Comparison of ENCODE assay signal across 8 cellular contexts in genomic region chr22:42615092-42615859, GRCh38. TPM values are rescaled to one million over a fixed set of nuclear protein-coding genes. Genes with fewer than 3 reads are reported as not detected.
A peak's percentile ranks its signal among the peaks of the same experiment; 100 is the strongest.
DNase-seq lines count a peak whose midpoint lies in the region; ATAC-seq, FAIRE-seq and TF ChIP-seq lines count a peak whose summit lies in the region.

No MANE protein-coding gene starts in this region.

- TF ChIP-seq POLR2A in A549 (IDR thresholded peaks at IDR 0.05; ENCODE audit: low read length) (peak; percentile 100), spleen (IDR thresholded peaks at IDR 0.05) (peak; percentile 83 to 96 (median 92))

- peak overlapping the region; percentile 91 to 98 for H3K27ac ChIP-seq in A549
- peak overlapping the region; percentile 97 for H3K27ac ChIP-seq in VCaP
- H3K27ac ChIP-seq in spleen: peak overlapping the region; percentile 90 to 99 (median 98)

- peaks cover 8% of the 10 kb centered on the region for H3K36me3 ChIP-seq in bronchial epithelial cell (ENCODE audit: control insufficient read depth, insufficient read depth, low read length)
- peaks cover 0 to 44% (median 21%) of the 10 kb centered on the region in 6 donors for H3K36me3 ChIP-seq in spleen

- H3K4me2 ChIP-seq in A549: peak overlapping the region; percentile 82

- H3K9me3 ChIP-seq in A549 (no peaks in the 10 kb centered on the region), spleen (no peaks in the 10 kb centered on the region)

- 1% methylated on average over 34 of the region's 35 CpGs for WGBS in A549 (ENCODE audit: missing lambda C conversion rate)
- 0 to 1% (median 0%) methylated on average over 35 of the region's 35 CpGs for WGBS in spleen, 5 donors

- POLR2A ChIA-PET in A549 (lab: Yijun Ruan, JAX): interaction anchor here (0.6 to 2.0 kb wide), 12 partner anchors 9 to 475 kb away, joined by 3 to 13 read pairs (median 4); partner anchors contain the start of genes CYB5R3 and PACSIN2

- TF ChIP-seq RAD21 in A549 (conservative IDR thresholded peaks at IDR 0.05 in 1 of 2, IDR thresholded peaks at IDR 0.05 in 1 of 2): no peak; a peak in 1 of 5 replicates

- FAIRE-seq in A549 (lab: Jason Lieb, UNC) (no peak), bronchial epithelial cell (lab: Jason Lieb, UNC) (peak; percentile 97)

- H3K4me3 ChIP-seq in A549 (peak overlapping the region; percentile 93), bronchial epithelial cell (ENCODE audit: low read depth, low read length) (peak overlapping the region; percentile 71), spleen (peak overlapping the region; percentile 1 to 91 (median 66))

- intact Hi-C loops in spleen (cut with DNase I; ENCODE audit: low total_unique reads): no loop called here

- TF ChIP-seq CTCF in A549 (IDR thresholded peaks at IDR 0.05) (no peak), VCaP (conservative IDR thresholded peaks at IDR 0.05) (no peak), bronchial epithelial cell (IDR thresholded peaks at IDR 0.05; ENCODE audit: insufficient read depth, low read length, severe bottlenecking) (no peak), spleen (IDR thresholded peaks at IDR 0.05 in 8 of 11, conservative IDR thresholded peaks at IDR 0.05 in 3 of 11) (no peak)

- H3K4me1 ChIP-seq in A549 (peaks cover 24% of the 10 kb centered on the region), spleen (peaks cover 34 to 67% (median 56%) of the 10 kb centered on the region in 6 donors)

- H3K27me3 ChIP-seq in bronchial epithelial cell (ENCODE audit: control insufficient read depth, insufficient read depth, low read length) (no peaks in the 10 kb centered on the region), spleen (replicated peaks in 1 of 7) (no peaks in the 10 kb centered on the region)

- no peak; a peak in 1 of 5 replicates for TF ChIP-seq EP300 in A549 (IDR thresholded peaks at IDR 0.05)

- CTCF ChIA-PET in A549 (lab: Yijun Ruan, JAX): interaction anchor here (2.0 kb wide), 1 partner anchor 252 kb away, joined by 7 read pairs; no protein-coding TSS in a partner anchor

- peak; percentile 87 to 96 for DNase-seq in A549 (ENCODE audit: low read depth in 1 of 2, low spot score in 1 of 2)
- DNase-seq in NCI-H2171 treated with DMSO at 0.1 percent for 48 hours (lab: John Stamatoyannopoulos, UW): peak; percentile 99
- peak; percentile 96 for DNase-seq in bronchial epithelial cell (ENCODE audit: low read depth)
- DNase-seq in iris pigment epithelial cell (ENCODE audit: low read depth): peak; percentile 99
- peak; percentile 92 for DNase-seq in spleen

- ATAC-seq in A549 (peak; percentile 89), GM18861 (IDR thresholded peaks at IDR 0.05; ENCODE audit: unreplicated experiment) (peak; percentile 49), HG03097 (IDR thresholded peaks at IDR 0.05; ENCODE audit: low FRiP score, unreplicated experiment) (peak; percentile 61)

TF ChIP-seq in A549, 52 proteins besides CTCF, POLR2A, EP300 and RAD21 (continues in another document):
- no peak for TF ChIP-seq SREBF2 (IDR thresholded peaks at IDR 0.05)
- no peak for TF ChIP-seq CHD4 (IDR thresholded peaks at IDR 0.05; ENCODE audit: borderline replicate concordance)
- no peak for TF ChIP-seq ZNF302 (CRISPR knock-in tag; IDR thresholded peaks at IDR 0.05)
- no peak for TF ChIP-seq FOSL2 (IDR thresholded peaks at IDR 0.05)
- TF ChIP-seq FOSL2 (CRISPR knock-in tag; IDR thresholded peaks at IDR 0.05): peak; percentile 71; the same call in 1 of the 2 replicates
- no peak for TF ChIP-seq JUNB (IDR thresholded peaks at IDR 0.05)
- TF ChIP-seq RNF2 (IDR thresholded peaks at IDR 0.05; ENCODE audit: borderline replicate concordance, low read depth): no peak
- no peak for TF ChIP-seq ZFP36 (IDR thresholded peaks at IDR 0.05; ENCODE audit: borderline replicate concordance, partially characterized antibody)
- peak; percentile 99 for TF ChIP-seq TFCP2L1 (CRISPR knock-in tag; IDR thresholded peaks at IDR 0.05)
- peak; percentile 93 for TF ChIP-seq PBX3 (IDR thresholded peaks at IDR 0.05)
- TF ChIP-seq MAFK (IDR thresholded peaks at IDR 0.05; ENCODE audit: partially characterized antibody): peak; percentile 26
- TF ChIP-seq EHF (CRISPR knock-in tag; IDR thresholded peaks at IDR 0.05): peak; percentile 60; the same call in 1 of the 2 replicates
- TF ChIP-seq RARB (CRISPR knock-in tag; IDR thresholded peaks at IDR 0.05): peak; percentile 98
- TF ChIP-seq TP53 (CRISPR knock-in tag; IDR thresholded peaks at IDR 0.05): peak; percentile 99
- TF ChIP-seq FOXS1 (CRISPR knock-in tag; IDR thresholded peaks at IDR 0.05): peak; percentile 56; the same call in 1 of the 2 replicates
- peak; percentile 81; the same call in 1 of the 2 replicates for TF ChIP-seq HMGXB4 (CRISPR knock-in tag; IDR thresholded peaks at IDR 0.05; ENCODE audit: borderline replicate concordance)
- no peak for TF ChIP-seq NPAS2 (CRISPR knock-in tag; IDR thresholded peaks at IDR 0.05; ENCODE audit: borderline replicate concordance)

RNA-seq across cellular contexts. Expression of gene POLDIP3, which starts 0.6 kb away (rescaled TPM):
- polyA plus RNA-seq in A549 (2011; rRNA removed) (31.8 and 42.0 TPM in 2 replicates), A549 (2017; fragmentation: RNase III; extraction: RNeasy Plus Mini Kit Qiagen cat#74134 plus additional on column Dnase treatment) (29.8 to 31.5 TPM (median 31.0 TPM) in 3 replicates), spleen (10 to 100 TPM; 17.5 to 29.4 (median 23.3) TPM)
- 23.8 and 30.2 TPM in 2 replicates for polyA plus RNA-seq in A549 (2012; cell fraction: cytosol; rRNA removed)
- polyA plus RNA-seq in A549 (2012; cell fraction: nucleus; rRNA removed): 27.7 and 37.2 TPM in 2 replicates
- polyA minus RNA-seq in A549 (2011; rRNA and poly(A)+ RNA removed): 33.8 and 34.7 TPM in 2 replicates
- total RNA-seq in bronchial epithelial cell (16.8 and 25.1 TPM in 2 replicates), spleen (10 to 100 TPM; 37.0 to 64.7 (median 59.2) TPM)

RNA-seq across cellular contexts. Expression of gene ATP5MGL, which starts 25.1 kb away (rescaled TPM):
- polyA plus RNA-seq in A549 (2011; rRNA removed) (not detected in 2 replicates), A549 (2017; fragmentation: RNase III; extraction: RNeasy Plus Mini Kit Qiagen cat#74134 plus additional on column Dnase treatment) (not detected in 3 replicates), spleen (not detected)
- polyA plus RNA-seq in A549 (2012; cell fraction: cytosol; rRNA removed): not detected in 2 replicates
- not detected in 2 replicates for polyA plus RNA-seq in A549 (2012; cell fraction: nucleus; rRNA removed)
- polyA minus RNA-seq in A549 (2011; rRNA and poly(A)+ RNA removed): 0.87 and 1.3 TPM in 2 replicates
- total RNA-seq in bronchial epithelial cell (0.26 and 1.1 TPM in 2 replicates), spleen (1 to 10 TPM in 4 of 7 donors, under 1 TPM in 1, not detected in 2; 0.63 to 1.7 (median 1.1) TPM)

RNA-seq across cellular contexts. Expression of gene CYB5R3, which starts 33.9 kb away (rescaled TPM):
- polyA plus RNA-seq in A549 (2011; rRNA removed): 30.8 and 39.4 TPM in 2 replicates
- 53.4 and 74.7 TPM in 2 replicates for polyA plus RNA-seq in A549 (2012; cell fraction: cytosol; rRNA removed)
- 60.2 and 68.1 TPM in 2 replicates for polyA plus RNA-seq in A549 (2012; cell fraction: nucleus; rRNA removed)
- polyA plus RNA-seq in A549 (2017; fragmentation: RNase III; extraction: RNeasy Plus Mini Kit Qiagen cat#74134 plus additional on column Dnase treatment): 47.6 to 54.0 TPM (median 51.8 TPM) in 3 replicates
- polyA minus RNA-seq in A549 (2011; rRNA and poly(A)+ RNA removed): 40.5 and 42.5 TPM in 2 replicates
- 9.0 and 16.4 TPM in 2 replicates for total RNA-seq in bronchial epithelial cell
- total RNA-seq in spleen: 100 to 1,000 TPM in 4 of 7 donors, 10 to 100 TPM in 3; 61.7 to 134 (median 101) TPM
- polyA plus RNA-seq in spleen: 10 to 100 TPM; 37.3 to 79.7 (median 66.7) TPM

Comparison
In these comparisons a context has a peak if more than half of its experiments do, and no peak if none do; other contexts are left out.
1. Peak in every context shown above with its lines: DNase-seq, ATAC-seq, H3K4me3 ChIP-seq and H3K27ac ChIP-seq.